1 cellular context compared by ENCODE assay signal in genomic region chr12:50520345-50520744, GRCh38.
TF ChIP-seq lines count a peak whose summit lies in the region.

No MANE protein-coding gene starts in this region.

TF ChIP-seq in GM23338, 12 proteins besides CTCF, POLR2A, EP300 and RAD21 (continued from another document):
- TF ChIP-seq ZNF462 (CRISPR knock-in tag; IDR thresholded peaks at IDR 0.05) (no peak), STAT1 (IDR thresholded peaks at IDR 0.05; ENCODE audit: unreplicated experiment) (no peak), CREB1 (CRISPR knock-in tag; IDR thresholded peaks at IDR 0.05; ENCODE audit: low read depth) (no peak)
